8 cellular contexts compared by ENCODE assay signal in genomic region chr6:3690506-3690905, GRCh38.
"Had no signal": no experiment of that assay in that cellular context is flagged by ENCODE, and none has a peak within 500 bp of the region (broad histone marks: within the 10 kb centered on the region; RNA-seq: fewer than 3 reads in every experiment).

No MANE protein-coding gene starts in this region.

- H3K4me3 ChIP-seq: GM12878 had no signal

- ATAC-seq: GM12878 had no signal

- DNase-seq: GDM1, GF-D8 had no signal

- FAIRE-seq: G401.6, GM12878, GM12891, GM12892, GM18507, GM19239 had no signal
